ENCODE assay signal across 1 cellular context in genomic region chr7:70812511-70812910, GRCh38.
TF ChIP-seq lines count a peak whose summit lies in the region.

No MANE protein-coding gene starts in this region.

TF ChIP-seq in H1, 55 proteins besides CTCF, POLR2A, EP300 and RAD21 (continued from another document):
- no peak for TF ChIP-seq POU5F1 (IDR thresholded peaks at IDR 0.05; ENCODE audit: low read depth, low read length)
- no peak for TF ChIP-seq KDM4A (IDR thresholded peaks at IDR 0.05; ENCODE audit: low read depth, low read length, severe bottlenecking)
- no peak for TF ChIP-seq USF2 (IDR thresholded peaks at IDR 0.05; ENCODE audit: low read length)
- no peak for TF ChIP-seq RBBP5 (IDR thresholded peaks at IDR 0.05; ENCODE audit: borderline replicate concordance, low read depth, low read length)
- TF ChIP-seq JUND (IDR thresholded peaks at IDR 0.05; ENCODE audit: low read length), result no peak
- TF ChIP-seq HDAC2 (IDR thresholded peaks at IDR 0.05; ENCODE audit: borderline replicate concordance in 1 of 2, low read depth in 2 of 2, low read length in 2 of 2), result no peak
